Comparison of ENCODE assay signal across 8 cellular contexts in genomic region chr6:134296762-134297161, GRCh38.
"Had no signal": no experiment of that assay in that cellular context is flagged by ENCODE, and none has a peak within 500 bp of the region (broad histone marks: within the 10 kb centered on the region; RNA-seq: fewer than 3 reads in every experiment).

No MANE protein-coding gene starts in this region.

- H3K9me3 ChIP-seq: body of pancreas had no signal

- ATAC-seq: activated CD4-positive, CD25-positive, alpha-beta regulatory T cell treated with anti-CD3 and anti-CD28 coated beads, Interleukin-2, amount 50 U/mL, for 24 hours; stimulated activated effector memory CD8-positive, alpha-beta T cell treated with anti-CD3 and anti-CD28 coated beads, Interleukin-12 subunit alpha, Interleukin-12 subunit beta, amount 100 ng/mL, for 72 hours had no signal

- H2AFZ ChIP-seq: neural progenitor cell had no signal

- H3K4me3 ChIP-seq: body of pancreas, neural progenitor cell had no signal

- H3K27ac ChIP-seq: neural progenitor cell had no signal

- DNase-seq: activated naive CD4-positive, alpha-beta T cell treated with anti-CD3 and anti-CD28 coated beads, Interleukin-2, amount 10 ng/mL, durations not matched to agents 7 days and 5 days; body of pancreas; effector CD4-positive, alpha-beta T cell; posterior cingulate gyrus; small intestine had no signal

- H3K36me3 ChIP-seq: neural progenitor cell had no signal

- H3K4me1 ChIP-seq: neural progenitor cell had no signal

- H3K9ac ChIP-seq: neural progenitor cell had no signal

- H3K27me3 ChIP-seq: body of pancreas, neural progenitor cell had no signal

- H3K4me2 ChIP-seq: neural progenitor cell had no signal
